Comparison of ENCODE assay signal across 8 cellular contexts in genomic region chr12:46153267-46153872, GRCh38.
DNase-seq lines count a peak whose midpoint lies in the region; ATAC-seq and TF ChIP-seq lines count a peak whose summit lies in the region.

No MANE protein-coding gene starts in this region.

- DNase-seq in left ventricle myocardium inferior (no peak), Right ventricle myocardium superior (no peak), NOMO-1 treated with DMSO at 0.1 percent for 48 hours (lab: John Stamatoyannopoulos, UW; ENCODE audit: unreplicated experiment) (peak; percentile 51), osteocyte (ENCODE audit: extremely low spot score, unreplicated experiment) (no peak), HPDE6-E6E7 (ENCODE audit: extremely low spot score) (no peak)
- DNase-seq in effector memory CD8-positive, alpha-beta T cell, result no peak
- no peak for DNase-seq in effector CD8-positive, alpha-beta T cell (lab: John Stamatoyannopoulos, UW)
- DNase-seq in activated naive CD8-positive, alpha-beta T cell treated with anti-CD3 and anti-CD28 coated beads for 36 hours, result no peak

- no peaks in the 10 kb centered on the region for H3K9me3 Mint-ChIP-seq in effector memory CD8-positive, alpha-beta T cell
- peaks cover 11% of the 10 kb centered on the region for H3K9me3 Mint-ChIP-seq in osteocyte (ENCODE audit: unreplicated experiment)
- H3K9me3 Mint-ChIP-seq in activated naive CD8-positive, alpha-beta T cell treated with anti-CD3 and anti-CD28 coated beads for 36 hours, result peaks cover 9% of the 10 kb centered on the region

- H3K4me1 ChIP-seq in left ventricle myocardium inferior, result no peaks in the 10 kb centered on the region

- H3K4me3 Mint-ChIP-seq in effector memory CD8-positive, alpha-beta T cell, result no peak overlapping the region
- H3K4me3 Mint-ChIP-seq in osteocyte (ENCODE audit: unreplicated experiment), result peak overlapping the region; percentile 27
- H3K4me3 Mint-ChIP-seq in activated naive CD8-positive, alpha-beta T cell treated with anti-CD3 and anti-CD28 coated beads for 36 hours, result no peak overlapping the region

- H3K27ac ChIP-seq in left ventricle myocardium inferior (replicated peaks), result no peak overlapping the region

- intact Hi-C loops in left ventricle myocardium inferior (cut with micrococcal nuclease) (no loop called here), Right ventricle myocardium superior (cut with DNase I) (loop anchor here (10.0 kb wide), 1 partner anchor 151 kb away; no protein-coding TSS in a partner anchor)

- peaks cover 13% of the 10 kb centered on the region for H3K9me3 ChIP-seq in left ventricle myocardium inferior (replicated peaks)

- peaks cover 0 to 4% of the 10 kb centered on the region in 2 donors for H3K4me1 Mint-ChIP-seq in effector memory CD8-positive, alpha-beta T cell (ENCODE audit: low read depth in 2 of 2)
- H3K4me1 Mint-ChIP-seq in osteocyte (ENCODE audit: unreplicated experiment), result peaks cover 29% of the 10 kb centered on the region
- H3K4me1 Mint-ChIP-seq in activated naive CD8-positive, alpha-beta T cell treated with anti-CD3 and anti-CD28 coated beads for 36 hours, result peaks cover 24% of the 10 kb centered on the region

- H3K27ac Mint-ChIP-seq in effector memory CD8-positive, alpha-beta T cell, result no peak overlapping the region
- H3K27ac Mint-ChIP-seq in osteocyte (ENCODE audit: unreplicated experiment), result peak overlapping the region; percentile 75
- H3K27ac Mint-ChIP-seq in activated naive CD8-positive, alpha-beta T cell treated with anti-CD3 and anti-CD28 coated beads for 36 hours, result no peak overlapping the region

- no peaks in the 10 kb centered on the region for H3K27me3 ChIP-seq in left ventricle myocardium inferior (ENCODE audit: low read depth)

- TF ChIP-seq CTCF in left ventricle myocardium inferior (IDR thresholded peaks at IDR 0.05; ENCODE audit: borderline replicate concordance) (peak; percentile 68), osteocyte (IDR thresholded peaks at IDR 0.05) (peak; percentile 77)

- H3K36me3 Mint-ChIP-seq in effector memory CD8-positive, alpha-beta T cell (ENCODE audit: insufficient read depth), result no peaks in the 10 kb centered on the region
- peaks cover 4% of the 10 kb centered on the region for H3K36me3 Mint-ChIP-seq in osteocyte (ENCODE audit: unreplicated experiment)
- peaks cover 12% of the 10 kb centered on the region for H3K36me3 Mint-ChIP-seq in activated naive CD8-positive, alpha-beta T cell treated with anti-CD3 and anti-CD28 coated beads for 36 hours

- no peaks in the 10 kb centered on the region for H3K36me3 ChIP-seq in left ventricle myocardium inferior

- peaks cover 16 to 30% of the 10 kb centered on the region in 2 donors for H3K27me3 Mint-ChIP-seq in effector memory CD8-positive, alpha-beta T cell
- no peaks in the 10 kb centered on the region for H3K27me3 Mint-ChIP-seq in osteocyte (ENCODE audit: unreplicated experiment)
- H3K27me3 Mint-ChIP-seq in activated naive CD8-positive, alpha-beta T cell treated with anti-CD3 and anti-CD28 coated beads for 36 hours, result peaks cover 4% of the 10 kb centered on the region

- H3K4me3 ChIP-seq in left ventricle myocardium inferior, result no peak overlapping the region

- ATAC-seq in Right ventricle myocardium superior (ENCODE audit: poor library complexity), result no peak
- ATAC-seq in effector memory CD8-positive, alpha-beta T cell (replicated peaks), result peak; percentile 39
